In genomic region chr17:40978752-40979151, GRCh38 we compare ENCODE assay signal across 15 cellular contexts. TPM values are rescaled to one million over a fixed set of nuclear protein-coding genes. Genes with fewer than 3 reads are reported as not detected.
"Had no signal": no experiment of that assay in that cellular context is flagged by ENCODE, and none has a peak within 500 bp of the region (broad histone marks: within the 10 kb centered on the region; RNA-seq: fewer than 3 reads in every experiment).

No MANE protein-coding gene starts in this region.

- H3K4me3 Mint-ChIP-seq: activated CD4-positive, alpha-beta memory T cell treated with anti-CD3 and anti-CD28 coated beads, Interleukin-2, amount 10 ng/mL, durations not matched to agents 7 days and 5 days; activated CD4-positive, alpha-beta T cell treated with anti-CD3 and anti-CD28 coated beads for 36 hours; activated naive CD4-positive, alpha-beta T cell treated with anti-CD3 and anti-CD28 coated beads, Interleukin-2, amount 10 ng/mL, durations not matched to agents 7 days and 5 days; activated T-cell treated with anti-CD3 and anti-CD28 coated beads, Interleukin-2, amount 50 U/mL, for 24 hours; stimulated activated memory B cell treated with anti-CD40 and anti-IgM and Interleukin-4, amounts not matched to agents 10 μg/mL and 1 μg/mL and 100 μg/mL, for 72 hours; T-helper 17 cell had no signal

- H3K27ac ChIP-seq: transverse colon, WERI-Rb-1 had no signal

- DNase-seq: activated CD4-positive, alpha-beta memory T cell treated with anti-CD3 and anti-CD28 coated beads, Interleukin-2, amount 10 ng/mL, durations not matched to agents 7 days and 5 days; activated CD4-positive, alpha-beta T cell treated with anti-CD3 and anti-CD28 coated beads for 36 hours; activated naive CD4-positive, alpha-beta T cell treated with anti-CD3 and anti-CD28 coated beads, Interleukin-2, amount 10 ng/mL, durations not matched to agents 7 days and 5 days; activated T-cell treated with anti-CD3 and anti-CD28 coated beads, Interleukin-2, amount 50 U/mL, for 24 hours; left ventricle myocardium superior; mesendoderm; stimulated activated CD4-positive, alpha-beta T cell treated with anti-CD3 and anti-CD28 coated beads, Interleukin-2, amount 100 ng/mL, for 48 hours; T-helper 17 cell; transverse colon; WERI-Rb-1 had no signal

- H3K27ac Mint-ChIP-seq: activated CD4-positive, alpha-beta memory T cell treated with anti-CD3 and anti-CD28 coated beads, Interleukin-2, amount 10 ng/mL, durations not matched to agents 7 days and 5 days; activated CD4-positive, alpha-beta T cell treated with anti-CD3 and anti-CD28 coated beads for 36 hours; activated naive CD4-positive, alpha-beta T cell treated with anti-CD3 and anti-CD28 coated beads, Interleukin-2, amount 10 ng/mL, durations not matched to agents 7 days and 5 days; activated T-cell treated with anti-CD3 and anti-CD28 coated beads, Interleukin-2, amount 50 U/mL, for 24 hours; stimulated activated memory B cell treated with anti-CD40 and anti-IgM and Interleukin-4, amounts not matched to agents 10 μg/mL and 1 μg/mL and 100 μg/mL, for 72 hours had no signal

- H3K9me3 Mint-ChIP-seq: activated CD4-positive, alpha-beta memory T cell treated with anti-CD3 and anti-CD28 coated beads, Interleukin-2, amount 10 ng/mL, durations not matched to agents 7 days and 5 days; activated naive CD4-positive, alpha-beta T cell treated with anti-CD3 and anti-CD28 coated beads, Interleukin-2, amount 10 ng/mL, durations not matched to agents 7 days and 5 days; activated T-cell treated with anti-CD3 and anti-CD28 coated beads, Interleukin-2, amount 50 U/mL, for 24 hours; stimulated activated memory B cell treated with anti-CD40 and anti-IgM and Interleukin-4, amounts not matched to agents 10 μg/mL and 1 μg/mL and 100 μg/mL, for 72 hours had no signal

- H3K4me1 Mint-ChIP-seq: activated CD4-positive, alpha-beta memory T cell treated with anti-CD3 and anti-CD28 coated beads, Interleukin-2, amount 10 ng/mL, durations not matched to agents 7 days and 5 days; activated CD4-positive, alpha-beta T cell treated with anti-CD3 and anti-CD28 coated beads for 36 hours; activated naive CD4-positive, alpha-beta T cell treated with anti-CD3 and anti-CD28 coated beads, Interleukin-2, amount 10 ng/mL, durations not matched to agents 7 days and 5 days; stimulated activated memory B cell treated with anti-CD40 and anti-IgM and Interleukin-4, amounts not matched to agents 10 μg/mL and 1 μg/mL and 100 μg/mL, for 72 hours had no signal

- H3K4me1 ChIP-seq: transverse colon had no signal

- H3K4me3 ChIP-seq: transverse colon had no signal

- H3K9me3 ChIP-seq: transverse colon had no signal

- H3K36me3 Mint-ChIP-seq: activated naive CD4-positive, alpha-beta T cell treated with anti-CD3 and anti-CD28 coated beads, Interleukin-2, amount 10 ng/mL, durations not matched to agents 7 days and 5 days; stimulated activated memory B cell treated with anti-CD40 and anti-IgM and Interleukin-4, amounts not matched to agents 10 μg/mL and 1 μg/mL and 100 μg/mL, for 72 hours had no signal

- ATAC-seq: activated CD4-positive, alpha-beta T cell treated with anti-CD3 and anti-CD28 coated beads for 36 hours; esophagus mucosa; left ventricle myocardium superior; stimulated activated memory B cell treated with anti-CD40 and anti-IgM and Interleukin-4, amounts not matched to agents 10 μg/mL and 1 μg/mL and 100 μg/mL, for 72 hours; T-helper 17 cell had no signal

- H3K36me3 ChIP-seq: transverse colon, WERI-Rb-1 had no signal

RNA-seq across cellular contexts. Expression of gene KRT40, which starts 5.4 kb away (rescaled TPM):
- total RNA-seq: activated CD4-positive, alpha-beta memory T cell treated with anti-CD3 and anti-CD28 coated beads, Interleukin-2, amount 10 ng/mL, durations not matched to agents 7 days and 5 days; activated CD4-positive, alpha-beta T cell treated with anti-CD3 and anti-CD28 coated beads for 36 hours; astrocyte; cardiac septum; esophagus mucosa; left ventricle myocardium superior; T-helper 17 cell had no signal

RNA-seq across cellular contexts. Expression of gene KRT39, which starts 12.0 kb away (rescaled TPM):
- total RNA-seq: activated CD4-positive, alpha-beta memory T cell treated with anti-CD3 and anti-CD28 coated beads, Interleukin-2, amount 10 ng/mL, durations not matched to agents 7 days and 5 days; activated CD4-positive, alpha-beta T cell treated with anti-CD3 and anti-CD28 coated beads for 36 hours; astrocyte; cardiac septum; esophagus mucosa; left ventricle myocardium superior; T-helper 17 cell; transverse colon had no signal

RNA-seq across cellular contexts. Expression of gene KRTAP3-3, which starts 15.2 kb away (rescaled TPM):
- total RNA-seq: activated CD4-positive, alpha-beta memory T cell treated with anti-CD3 and anti-CD28 coated beads, Interleukin-2, amount 10 ng/mL, durations not matched to agents 7 days and 5 days; activated CD4-positive, alpha-beta T cell treated with anti-CD3 and anti-CD28 coated beads for 36 hours; astrocyte; cardiac septum; esophagus mucosa; left ventricle myocardium superior; skeletal muscle tissue; T-helper 17 cell; transverse colon had no signal

RNA-seq across cellular contexts. Expression of gene KRTAP3-2, which starts 21.0 kb away (rescaled TPM):
- total RNA-seq: activated CD4-positive, alpha-beta memory T cell treated with anti-CD3 and anti-CD28 coated beads, Interleukin-2, amount 10 ng/mL, durations not matched to agents 7 days and 5 days; activated CD4-positive, alpha-beta T cell treated with anti-CD3 and anti-CD28 coated beads for 36 hours; astrocyte; cardiac septum; esophagus mucosa; left ventricle myocardium superior; skeletal muscle tissue; T-helper 17 cell; transverse colon had no signal

RNA-seq across cellular contexts. Expression of gene KRTAP3-1, which starts 30.2 kb away (rescaled TPM):
- total RNA-seq: activated CD4-positive, alpha-beta memory T cell treated with anti-CD3 and anti-CD28 coated beads, Interleukin-2, amount 10 ng/mL, durations not matched to agents 7 days and 5 days; activated CD4-positive, alpha-beta T cell treated with anti-CD3 and anti-CD28 coated beads for 36 hours; astrocyte; cardiac septum; esophagus mucosa; left ventricle myocardium superior; skeletal muscle tissue; T-helper 17 cell; transverse colon had no signal
